ENCODE assay signal across 18 cellular contexts in the genomic region with DNA sequence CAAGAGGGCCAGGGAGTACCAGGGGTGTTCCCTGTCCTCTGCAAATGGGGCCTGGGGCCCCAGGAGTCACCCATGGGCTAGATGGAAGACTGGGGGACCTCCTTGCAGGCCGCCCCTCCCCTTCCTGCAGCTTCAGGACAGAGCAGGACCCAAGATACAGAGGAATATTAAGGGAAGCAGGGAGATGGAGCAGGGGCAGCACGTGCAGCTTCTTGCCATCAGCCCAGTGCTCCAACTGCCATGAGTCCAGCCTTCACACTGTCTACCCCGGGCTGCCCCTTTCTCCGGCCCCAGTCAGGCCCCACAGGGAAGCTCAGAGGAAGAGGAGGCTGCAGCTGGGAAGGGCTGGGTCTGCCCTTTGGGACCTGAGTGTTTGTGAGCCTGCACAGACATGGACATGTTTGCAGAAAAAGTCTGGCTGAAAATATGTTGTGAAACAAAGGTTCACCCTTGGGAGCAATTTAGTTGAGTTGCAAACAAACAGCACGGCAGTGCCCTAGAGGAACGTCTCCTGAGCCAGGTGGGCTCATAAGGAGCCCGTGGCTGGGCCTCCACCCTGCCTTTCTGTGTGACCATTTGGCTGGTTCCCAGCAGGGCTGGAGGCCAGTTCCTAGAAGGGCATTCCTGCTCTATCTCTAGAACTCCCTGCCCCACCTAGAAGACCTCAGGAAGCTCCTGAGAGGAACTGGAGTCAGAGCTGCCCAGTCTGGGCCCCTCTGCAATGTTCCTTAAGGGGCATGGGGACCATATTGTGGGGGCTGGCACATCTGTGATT. TPM values are rescaled to one million over a fixed set of nuclear protein-coding genes. Genes with fewer than 3 reads are reported as not detected.
"Had no signal": no experiment of that assay in that cellular context is flagged by ENCODE, and none has a peak within 500 bp of the region (broad histone marks: within the 10 kb centered on the region; RNA-seq: fewer than 3 reads in every experiment).

No MANE protein-coding gene starts in this region.

- H3K27me3 ChIP-seq: thyroid gland, vagina had no signal

- H3K9me3 ChIP-seq: thyroid gland, vagina had no signal

- H3K27ac ChIP-seq: thyroid gland, vagina had no signal

- FAIRE-seq: endometrium had no signal

- H3K4me3 ChIP-seq: thyroid gland, vagina had no signal

- H3K36me3 ChIP-seq: thyroid gland, vagina had no signal

- DNase-seq: activated CD4-positive, alpha-beta T cell treated with anti-CD3 and anti-CD28 coated beads, Interleukin-2, amount 10 ng/mL, durations not matched to agents 24 days and 14 days; activated CD8-positive, alpha-beta T cell treated with anti-CD3 and anti-CD28 coated beads, Interleukin-2, amount 10 ng/mL, durations not matched to agents 7 days and 5 days; activated naive CD4-positive, alpha-beta T cell treated with anti-CD3 and anti-CD28 coated beads for 36 hours; activated T-cell treated with anti-CD3 and anti-CD28 coated beads, Interleukin-2, amount 50 U/mL, for 4 hours; central memory CD4-positive, alpha-beta T cell; cortex of kidney; erythroblast; foreskin melanocyte; kidney glomerular epithelial cell; mesenchymal stem cell; naive thymus-derived CD8-positive, alpha-beta T cell; stimulated activated naive B cell treated with anti-CD40 and anti-IgM and Interleukin-4, amounts not matched to agents 10 μg/mL and 1 μg/mL and 100 μg/mL, for 72 hours had no signal

- H3K4me1 ChIP-seq: thyroid gland, vagina had no signal

- ATAC-seq: activated CD8-positive, alpha-beta T cell treated with anti-CD3 and anti-CD28 coated beads, Interleukin-2, amount 10 ng/mL, durations not matched to agents 7 days and 5 days; activated T-cell treated with anti-CD3 and anti-CD28 coated beads, Interleukin-2, amount 50 U/mL, for 4 hours; naive thymus-derived CD8-positive, alpha-beta T cell; stimulated activated naive B cell treated with anti-CD40 and anti-IgM and Interleukin-4, amounts not matched to agents 10 μg/mL and 1 μg/mL and 100 μg/mL, for 72 hours had no signal

RNA-seq across cellular contexts. Expression of a gene that starts 8.9 kb away (rescaled TPM):
- total RNA-seq: activated CD4-positive, alpha-beta T cell treated with anti-CD3 and anti-CD28 coated beads, Interleukin-2, amount 10 ng/mL, durations not matched to agents 24 days and 14 days; activated CD8-positive, alpha-beta T cell treated with anti-CD3 and anti-CD28 coated beads, Interleukin-2, amount 10 ng/mL, durations not matched to agents 7 days and 5 days; activated naive CD4-positive, alpha-beta T cell treated with anti-CD3 and anti-CD28 coated beads for 36 hours; activated T-cell treated with anti-CD3 and anti-CD28 coated beads, Interleukin-2, amount 50 U/mL, for 4 hours; naive thymus-derived CD8-positive, alpha-beta T cell; osteocyte; pulmonary artery endothelial cell; vagina had no signal
- polyA plus RNA-seq: naive thymus-derived CD8-positive, alpha-beta T cell had no signal

RNA-seq across cellular contexts. Expression of a gene that starts 9.8 kb away (rescaled TPM):
- total RNA-seq: activated CD4-positive, alpha-beta T cell treated with anti-CD3 and anti-CD28 coated beads, Interleukin-2, amount 10 ng/mL, durations not matched to agents 24 days and 14 days; activated CD8-positive, alpha-beta T cell treated with anti-CD3 and anti-CD28 coated beads, Interleukin-2, amount 10 ng/mL, durations not matched to agents 7 days and 5 days; activated naive CD4-positive, alpha-beta T cell treated with anti-CD3 and anti-CD28 coated beads for 36 hours; activated T-cell treated with anti-CD3 and anti-CD28 coated beads, Interleukin-2, amount 50 U/mL, for 4 hours; lower leg skin; naive thymus-derived CD8-positive, alpha-beta T cell; osteocyte; pulmonary artery endothelial cell; thyroid gland; vagina had no signal
- polyA plus RNA-seq: naive thymus-derived CD8-positive, alpha-beta T cell had no signal

RNA-seq across cellular contexts. Expression of a gene that starts 29.5 kb away (rescaled TPM):
- total RNA-seq: activated CD4-positive, alpha-beta T cell treated with anti-CD3 and anti-CD28 coated beads, Interleukin-2, amount 10 ng/mL, durations not matched to agents 24 days and 14 days; activated CD8-positive, alpha-beta T cell treated with anti-CD3 and anti-CD28 coated beads, Interleukin-2, amount 10 ng/mL, durations not matched to agents 7 days and 5 days; activated naive CD4-positive, alpha-beta T cell treated with anti-CD3 and anti-CD28 coated beads for 36 hours; activated T-cell treated with anti-CD3 and anti-CD28 coated beads, Interleukin-2, amount 50 U/mL, for 4 hours; naive thymus-derived CD8-positive, alpha-beta T cell; osteocyte; pulmonary artery endothelial cell had no signal
- polyA plus RNA-seq: naive thymus-derived CD8-positive, alpha-beta T cell had no signal
